8 cellular contexts compared by ENCODE assay signal in genomic region chr14:102524026-102524450, GRCh38. TPM values are rescaled to one million over a fixed set of nuclear protein-coding genes. Genes with fewer than 3 reads are reported as not detected.
DNase-seq lines count a peak whose midpoint lies in the region; ATAC-seq, FAIRE-seq and TF ChIP-seq lines count a peak whose summit lies in the region.

No MANE protein-coding gene starts in this region.

- H3K23ac ChIP-seq in H1 (ENCODE audit: insufficient read length): no peak overlapping the region

- H4K91ac ChIP-seq in H1 (replicated peaks; ENCODE audit: insufficient read length, low read length): peak overlapping the region; percentile 52

- TF ChIP-seq RAD21 in H1 (IDR thresholded peaks at IDR 0.05 in 1 of 2, conservative IDR thresholded peaks at IDR 0.05 in 1 of 2; ENCODE audit: low read depth in 2 of 2, low read length in 2 of 2): no peak

- no peak overlapping the region for H2BK20ac ChIP-seq in H1 (ENCODE audit: low read length)

- no peak overlapping the region for H3K56ac ChIP-seq in H1 (replicated peaks; ENCODE audit: insufficient read length, low read depth, low read length)

- H3K18ac ChIP-seq in H1 (ENCODE audit: extremely low read depth, low read length): peak overlapping the region; percentile 48; the same call in 1 of the 2 replicates

- no peaks in the 10 kb centered on the region for H3K9me3 ChIP-seq in H1 (ENCODE audit: insufficient read depth in 2 of 2, low read depth in 1 of 2, low read length in 1 of 2)
- H3K9me3 ChIP-seq in skeletal muscle satellite cell (replicated peaks; ENCODE audit: low read length): no peaks in the 10 kb centered on the region

- H2AFZ ChIP-seq in H1 (ENCODE audit: low read length): no peak overlapping the region

- peak overlapping the region; percentile 29; the same call in 1 of the 2 replicates for H2BK15ac ChIP-seq in H1 (ENCODE audit: low read length)

- H3K27me3 ChIP-seq in H1 (replicated peaks in 1 of 4; ENCODE audit: control insufficient read depth in 3 of 4, extremely low read depth in 1 of 4, insufficient read depth in 3 of 4, low read length in 3 of 4) (no peaks in the 10 kb centered on the region), skeletal muscle satellite cell (ENCODE audit: control insufficient read depth, insufficient read depth, low read length) (no peaks in the 10 kb centered on the region)

- no peak overlapping the region for H3K27ac ChIP-seq in H1 (ENCODE audit: low read depth, low read length)

- H3K9ac ChIP-seq in H1 (replicated peaks in 1 of 4; ENCODE audit: extremely low read depth in 1 of 4, low read depth in 3 of 4, low read length in 3 of 4): no peak overlapping the region
- H3K9ac ChIP-seq in skeletal muscle satellite cell (ENCODE audit: low read depth, low read length): peak overlapping the region; percentile 59

- H3K14ac ChIP-seq in H1 (ENCODE audit: insufficient read length): no peak overlapping the region

- TF ChIP-seq CTCF in H1 (IDR thresholded peaks at IDR 0.05; ENCODE audit: control extremely low read depth in 1 of 3, insufficient read depth in 1 of 3, low read depth in 1 of 3, low read length in 3 of 3): no peak

- peaks cover 3% of the 10 kb centered on the region; the same call in 1 of the 2 replicates for H3K23me2 ChIP-seq in H1 (ENCODE audit: low read depth, low read length)

- ATAC-seq in GM21381 (IDR thresholded peaks at IDR 0.05; ENCODE audit: unreplicated experiment) (peak; percentile 2), GM18868 (IDR thresholded peaks at IDR 0.05; ENCODE audit: unreplicated experiment) (no peak)

- H3K79me2 ChIP-seq in H1 (ENCODE audit: control insufficient read depth in 1 of 2, insufficient read depth in 2 of 2, low read length in 2 of 2): no peaks in the 10 kb centered on the region

- H2BK120ac ChIP-seq in H1 (replicated peaks; ENCODE audit: low read depth, low read length): no peak overlapping the region

- peak overlapping the region; percentile 84 for H3K4me3 ChIP-seq in Jurkat, Clone E6-1 (ENCODE audit: low read length)
- H3K4me3 ChIP-seq in H1 (ENCODE audit: extremely low read depth in 1 of 4, insufficient read depth in 2 of 4, low read depth in 3 of 4, low read length in 4 of 4) (no peak overlapping the region), skeletal muscle satellite cell (ENCODE audit: low read length) (peak overlapping the region; percentile 35)

- CTCF ChIA-PET in H1 (lab: Charles Lee; ENCODE audit: partially characterized antibody): interaction anchor here (0.7 to 2.3 kb wide), 24 partner anchors 11 to 373 kb away, joined by 3 to 15 read pairs (median 4); no protein-coding TSS in a partner anchor

- H3K4me1 ChIP-seq in H1 (replicated peaks in 1 of 4; ENCODE audit: control insufficient read depth in 3 of 4, insufficient read depth in 4 of 4, low read length in 3 of 4): peaks cover 0 to 10% (median 0%) of the 10 kb centered on the region in 4 experiments; a peak in 2 of 7 replicates
- peaks cover 17% of the 10 kb centered on the region for H3K4me1 ChIP-seq in skeletal muscle satellite cell (ENCODE audit: control insufficient read depth, insufficient read depth, low read length)

- no peaks in the 10 kb centered on the region for H4K20me1 ChIP-seq in H1 (replicated peaks in 1 of 2; ENCODE audit: control insufficient read depth in 1 of 2, insufficient read depth in 2 of 2, low read length in 2 of 2)

- H3K36me3 ChIP-seq in H1 (ENCODE audit: control insufficient read depth in 2 of 4, insufficient read depth in 4 of 4, low read length in 3 of 4) (no peaks in the 10 kb centered on the region), skeletal muscle satellite cell (ENCODE audit: insufficient read depth, low read length) (no peaks in the 10 kb centered on the region)

- no peaks in the 10 kb centered on the region for H3K79me1 ChIP-seq in H1 (ENCODE audit: low read depth, low read length)

- WGBS in H1 (ENCODE audit: extremely low coverage in 1 of 2, insufficient coverage in 1 of 2, insufficient read length in 1 of 2, insufficient replicate concordance in 2 of 2, low coverage in 1 of 2, low lambda C conversion rate in 2 of 2, missing lambda C conversion rate in 1 of 2), 2 experiments: 79% methylated on average over 8 of the region's 11 CpGs; no CpG with 5 or more reads in 1 of the 2 experiments

- no peak overlapping the region for H2BK5ac ChIP-seq in H1 (ENCODE audit: low read depth, low read length)

- no peak for DNase-seq in Jurkat, Clone E6-1 (ENCODE audit: low read depth, low spot score)
- no peak for DNase-seq in H1 (ENCODE audit: low read depth in 1 of 2, low spot score in 2 of 2)
- no peak for DNase-seq in effector CD8-positive, alpha-beta T cell (lab: John Stamatoyannopoulos, UW)
- no peak for DNase-seq in erythroblast (lab: John Stamatoyannopoulos, UW)
- DNase-seq in T-helper 9 cell: no peak

- no peak overlapping the region for H4K5ac ChIP-seq in H1 (ENCODE audit: insufficient read length, low read depth, low read length)

- POLR2A ChIA-PET in H1 (lab: Charles Lee; ENCODE audit: partially characterized antibody): interaction anchor here (1.1 to 1.7 kb wide), 6 partner anchors 14 to 262 kb away, joined by 3 to 6 read pairs (median 4); partner anchors contain the start of gene ANKRD9

- no peak for TF ChIP-seq EP300 in H1 (IDR thresholded peaks at IDR 0.05; ENCODE audit: borderline replicate concordance in 1 of 2, low read depth in 2 of 2, low read length in 2 of 2)

- TF ChIP-seq POLR2A in H1 (IDR thresholded peaks at IDR 0.05; ENCODE audit: control extremely low read depth in 1 of 2, low read depth in 2 of 2, low read length in 2 of 2): no peak
- no peak for TF ChIP-seq POLR2A in erythroblast (IDR thresholded peaks at IDR 0.05; ENCODE audit: low read length)

- H2AK5ac ChIP-seq in H1 (ENCODE audit: low read depth, low read length): no peak overlapping the region

- H2BK12ac ChIP-seq in H1 (ENCODE audit: low read depth, low read length): 0 out of 2 replicates have a peak overlapping the region, but pooled peaks have one; percentile 80

- no peak for FAIRE-seq in H1 (lab: Jason Lieb, UNC)

- H3K4me2 ChIP-seq in H1 (ENCODE audit: insufficient read depth in 1 of 2, low read depth in 2 of 2, low read length in 2 of 2) (peak overlapping the region in 1 of 2 experiments; percentile 33; a peak in 1 of 4 replicates), skeletal muscle satellite cell (ENCODE audit: low read length) (peak overlapping the region; percentile 91)

- H3K4ac ChIP-seq in H1 (replicated peaks; ENCODE audit: insufficient read length, low read depth, low read length): no peak overlapping the region

- peak overlapping the region; percentile 35; the same call in 1 of the 2 replicates for H4K8ac ChIP-seq in H1 (ENCODE audit: extremely low read depth, insufficient read depth, low read length)

TF ChIP-seq in H1, 55 proteins besides CTCF, POLR2A, EP300 and RAD21:
- TF ChIP-seq RXRA (IDR thresholded peaks at IDR 0.05; ENCODE audit: insufficient read depth, low read depth, low read length): no peak
- no peak for TF ChIP-seq CBX5 (IDR thresholded peaks at IDR 0.05; ENCODE audit: low read depth, low read length)
- no peak for TF ChIP-seq SP4 (IDR thresholded peaks at IDR 0.05; ENCODE audit: low read length)
- TF ChIP-seq JUN (IDR thresholded peaks at IDR 0.05; ENCODE audit: low read depth, low read length): no peak
- TF ChIP-seq KDM5A (IDR thresholded peaks at IDR 0.05; ENCODE audit: low read length): no peak
- no peak for TF ChIP-seq NANOG (IDR thresholded peaks at IDR 0.05; ENCODE audit: insufficient read depth, low read depth, low read length, poor library complexity, severe bottlenecking)
- TF ChIP-seq YY1 (IDR thresholded peaks at IDR 0.05; ENCODE audit: low read depth, low read length): no peak
- no peak for TF ChIP-seq HDAC2 (IDR thresholded peaks at IDR 0.05; ENCODE audit: borderline replicate concordance in 1 of 2, low read depth in 2 of 2, low read length in 2 of 2)
- TF ChIP-seq POLR2AphosphoS5 (IDR thresholded peaks at IDR 0.05; ENCODE audit: low read depth, low read length): no peak
- no peak for TF ChIP-seq BCL11A (IDR thresholded peaks at IDR 0.05; ENCODE audit: low read depth in 2 of 2, low read length in 2 of 2)
- TF ChIP-seq KDM4A (IDR thresholded peaks at IDR 0.05; ENCODE audit: low read depth, low read length, severe bottlenecking): no peak
- no peak for TF ChIP-seq EZH2 (IDR thresholded peaks at IDR 0.05; ENCODE audit: low read depth, low read length, severe bottlenecking)
- no peak for TF ChIP-seq RBBP5 (IDR thresholded peaks at IDR 0.05; ENCODE audit: borderline replicate concordance, low read depth, low read length)
- TF ChIP-seq CEBPB (IDR thresholded peaks at IDR 0.05; ENCODE audit: low read depth, low read length): no peak

RNA-seq across cellular contexts. Expression of gene ANKRD9, which starts 14.5 kb away (rescaled TPM):
- 9.3 TPM for polyA plus RNA-seq in Jurkat, Clone E6-1 (2012; ENCODE audit: insufficient read depth, insufficient read length)
- 35.0 and 37.0 TPM in 2 replicates for total RNA-seq in H1 (2021; fragmentation: NEBNext Ultra II Directional; extraction: Animal tissue kit (Norgen Biotek cat#: 25700))
- polyA plus RNA-seq in H1 (2011; rRNA removed): 41.8 and 47.5 TPM in 2 replicates
- polyA plus RNA-seq in H1 (2011; cell fraction: cytosol; rRNA removed): 59.7 TPM
- 105 TPM for polyA plus RNA-seq in H1 (2011; cell fraction: nucleus; rRNA removed)
- 16.8 to 27.7 TPM (median 25.7 TPM) in 4 replicates for polyA plus RNA-seq in H1 (2012, experiment 1 of 2)
- polyA plus RNA-seq in H1 (2012, experiment 2 of 2): 11.8 TPM
- polyA plus RNA-seq in H1 (2013, experiment 1 of 2): 20.3 TPM
- 18.9 TPM for polyA plus RNA-seq in H1 (2013, experiment 2 of 2)
- polyA minus RNA-seq in H1 (2011; rRNA and poly(A)+ RNA removed): 7.0 and 8.6 TPM in 2 replicates
- polyA minus RNA-seq in H1 (2011; cell fraction: cytosol; rRNA and poly(A)+ RNA removed): 22.1 TPM
- polyA minus RNA-seq in H1 (2011; cell fraction: nucleus; rRNA and poly(A)+ RNA removed): 26.5 TPM
- total RNA-seq in skeletal muscle satellite cell (2012; rRNA removed): 7.9 and 9.1 TPM in 2 replicates

Comparison
In these comparisons a context has a peak if more than half of its experiments do, and no peak if none do; other contexts are left out.
1. H3K4me3 ChIP-seq: peak in Jurkat, Clone E6-1 (single experiment) and skeletal muscle satellite cell (single experiment); none in H1 (0 of 4).